In genomic region chr13:112720814-112721197, GRCh38 we compare ENCODE assay signal across 1 cellular context.
TF ChIP-seq lines count a peak whose summit lies in the region.

No MANE protein-coding gene starts in this region.

TF ChIP-seq in H1, 55 proteins besides CTCF, POLR2A, EP300 and RAD21 (continued from another document):
- no peak for TF ChIP-seq POU5F1 (IDR thresholded peaks at IDR 0.05; ENCODE audit: low read depth, low read length)
